9 cellular contexts compared by ENCODE assay signal in genomic region chr15:64597469-64597806, GRCh38.
DNase-seq lines count a peak whose midpoint lies in the region; ATAC-seq lines count a peak whose summit lies in the region.
"Had no signal": no experiment of that assay in that cellular context is flagged by ENCODE, and none has a peak within 500 bp of the region (broad histone marks: within the 10 kb centered on the region; RNA-seq: fewer than 3 reads in every experiment).

No MANE protein-coding gene starts in this region.

- H3K27ac ChIP-seq in ACC112 (ENCODE audit: low read depth, low read length) (peak overlapping the region; percentile 66; the same call in 1 of the 2 replicates), layer of hippocampus (ENCODE audit: low read depth, low read length) (peak overlapping the region; percentile 19)

- peaks cover 48% of the 10 kb centered on the region for H3K4me1 Mint-ChIP-seq in activated CD4-positive, alpha-beta memory T cell treated with anti-CD3 and anti-CD28 coated beads, Interleukin-2, amount 10 ng/mL, durations not matched to agents 7 days and 5 days

- H3K36me3 ChIP-seq in ACC112 (ENCODE audit: insufficient read depth, low read length) = no peaks in the 10 kb centered on the region
- H3K36me3 ChIP-seq: MG63 had no signal

- H3K27me3 ChIP-seq in ACC112 (ENCODE audit: insufficient read depth, low read length) (no peaks in the 10 kb centered on the region), layer of hippocampus (ENCODE audit: control insufficient read depth, insufficient read depth, low read length) (no peaks in the 10 kb centered on the region)
- H3K27me3 ChIP-seq: MG63 had no signal

- H3K27me3 Mint-ChIP-seq in activated CD4-positive, alpha-beta memory T cell treated with anti-CD3 and anti-CD28 coated beads, Interleukin-2, amount 10 ng/mL, durations not matched to agents 7 days and 5 days = no peaks in the 10 kb centered on the region

- H3K4me1 ChIP-seq in ACC112 (ENCODE audit: control insufficient read depth, insufficient read depth, low read length, unreplicated experiment) = peaks cover 25% of the 10 kb centered on the region

- H3K27ac Mint-ChIP-seq in activated CD4-positive, alpha-beta memory T cell treated with anti-CD3 and anti-CD28 coated beads, Interleukin-2, amount 10 ng/mL, durations not matched to agents 7 days and 5 days = peak overlapping the region; percentile 86

- DNase-seq in activated CD4-positive, alpha-beta memory T cell treated with anti-CD3 and anti-CD28 coated beads, Interleukin-2, amount 10 ng/mL, durations not matched to agents 7 days and 5 days = no peak
- no peak for DNase-seq in SIG-M5 (lab: John Stamatoyannopoulos, UW)
- DNase-seq in stimulated activated CD4-positive, alpha-beta T cell treated with anti-CD3 and anti-CD28 coated beads, Interleukin-4, amount 100 ng/mL, for 24 hours = no peak
- DNase-seq: MG63 had no signal

- peaks cover 39% of the 10 kb centered on the region for H3K79me2 ChIP-seq in ACC112 (ENCODE audit: control insufficient read depth, insufficient read depth, low read length, unreplicated experiment)

- peak overlapping the region; percentile 72 for H3K4me3 Mint-ChIP-seq in activated CD4-positive, alpha-beta memory T cell treated with anti-CD3 and anti-CD28 coated beads, Interleukin-2, amount 10 ng/mL, durations not matched to agents 7 days and 5 days

- no peaks in the 10 kb centered on the region for H3K9me3 Mint-ChIP-seq in activated CD4-positive, alpha-beta memory T cell treated with anti-CD3 and anti-CD28 coated beads, Interleukin-2, amount 10 ng/mL, durations not matched to agents 7 days and 5 days

- CTCF ChIA-PET in activated CD4-positive, alpha-beta memory T cell treated with anti-CD3 and anti-CD28 coated beads, Interleukin-2, amount 10 ng/mL, durations not matched to agents 7 days and 5 days (lab: Charles Lee) = interaction anchor here (0.7 to 1.5 kb wide), 2 partner anchors 9 to 37 kb away, joined by 3 to 5 read pairs; no protein-coding TSS in a partner anchor

- 0 out of 2 replicates have a peak overlapping the region, but pooled peaks have one; percentile 64 for H3K4me3 ChIP-seq in ACC112 (ENCODE audit: low read depth, low read length)
- peak overlapping the region; percentile 65; the same call in 1 of the 2 replicates for H3K4me3 ChIP-seq in GM08714 (ENCODE audit: low read length)
- H3K4me3 ChIP-seq: MG63 had no signal

- POLR2A ChIA-PET in activated CD4-positive, alpha-beta memory T cell treated with anti-CD3 and anti-CD28 coated beads, Interleukin-2, amount 10 ng/mL, durations not matched to agents 7 days and 5 days (lab: Charles Lee) = interaction anchor here (1.1 to 1.5 kb wide), 5 partner anchors 9 to 37 kb away, joined by 3 to 8 read pairs (median 4); no protein-coding TSS in a partner anchor

- no peak overlapping the region for H2AFZ ChIP-seq in ACC112 (ENCODE audit: low read length, unreplicated experiment)

- no peak for ATAC-seq in HG03520 (IDR thresholded peaks at IDR 0.05; ENCODE audit: unreplicated experiment)
- no peak for ATAC-seq in GM21360 (IDR thresholded peaks at IDR 0.05; ENCODE audit: unreplicated experiment)

- H3K36me3 Mint-ChIP-seq in activated CD4-positive, alpha-beta memory T cell treated with anti-CD3 and anti-CD28 coated beads, Interleukin-2, amount 10 ng/mL, durations not matched to agents 7 days and 5 days (ENCODE audit: low read depth) = peaks cover 7% of the 10 kb centered on the region
